ENCODE assay signal across 8 cellular contexts in the genomic region with DNA sequence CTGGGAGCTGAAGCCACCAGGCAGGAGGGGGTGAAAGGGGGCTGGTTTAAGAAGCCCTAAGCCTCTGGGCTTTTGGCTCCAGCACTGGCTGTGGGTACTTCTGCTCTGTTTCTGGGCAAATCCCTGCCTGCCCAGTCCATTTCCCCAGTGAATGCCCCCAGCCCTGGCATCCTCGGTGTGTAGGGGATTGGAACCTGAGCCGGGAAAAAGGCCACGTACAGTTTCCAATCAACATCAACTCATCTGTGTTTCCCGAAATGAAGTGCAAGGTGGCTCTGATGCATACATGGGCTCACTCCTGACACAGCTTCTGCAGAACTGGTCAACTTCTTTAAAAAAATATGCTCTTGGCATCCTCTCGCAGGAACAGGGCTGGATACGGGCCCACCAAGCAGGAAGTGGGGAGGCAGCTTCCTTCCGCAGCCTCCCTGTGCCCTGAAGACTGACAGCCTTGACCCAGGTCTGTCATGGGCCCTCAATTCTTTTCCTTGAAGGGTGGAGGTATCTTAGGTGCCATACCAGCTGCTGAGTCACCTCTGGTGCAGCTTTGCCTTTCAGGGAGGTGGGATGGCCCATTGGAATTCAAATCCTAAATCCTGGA.
DNase-seq lines count a peak whose midpoint lies in the region; ATAC-seq, FAIRE-seq and TF ChIP-seq lines count a peak whose summit lies in the region.

No MANE protein-coding gene starts in this region.

- TF ChIP-seq EP300 in HepG2 (IDR thresholded peaks at IDR 0.05; ENCODE audit: low read depth in 2 of 2, low read length in 2 of 2) (no peak), HepG2 (CRISPR knock-in tag; IDR thresholded peaks at IDR 0.05; ENCODE audit: borderline replicate concordance) (no peak)

- H3K27ac Mint-ChIP-seq in activated B cell treated with CpG ODN at 0.5 μM for 24 hours, result peak overlapping the region; percentile 14
- H3K27ac Mint-ChIP-seq in Caco-2 (ENCODE audit: unreplicated experiment), result no peak overlapping the region

- H3K36me3 ChIP-seq in HEK293 (ENCODE audit: control insufficient read depth in 2 of 2, insufficient read depth in 1 of 2, low read length in 2 of 2) (peaks cover 0 to 27% of the 10 kb centered on the region in 2 experiments; a peak in 1 of 3 replicates), HepG2 (replicated peaks in 1 of 2; ENCODE audit: control insufficient read depth in 1 of 2, insufficient read depth in 2 of 2, low read length in 2 of 2) (peaks cover 4 to 9% of the 10 kb centered on the region in 2 experiments; a peak in 3 of 5 replicates), Caco-2 (ENCODE audit: control insufficient read depth, insufficient read depth, low read length) (peaks cover 3% of the 10 kb centered on the region), small intestine (ENCODE audit: control insufficient read depth in 2 of 2, insufficient read depth in 2 of 2, low read length in 2 of 2) (peaks cover 0 to 6% of the 10 kb centered on the region in 2 donors), MG63 (no peaks in the 10 kb centered on the region)

- no peak for TF ChIP-seq CTCF in GM12865 (IDR thresholded peaks at IDR 0.05; ENCODE audit: insufficient read depth, low read depth, low read length, missing control alignments)
- TF ChIP-seq CTCF in HEK293 (tag by site-specific recombination; IDR thresholded peaks at IDR 0.05), result no peak
- TF ChIP-seq CTCF in activated B cell treated with CpG ODN at 0.5 μM for 24 hours (IDR thresholded peaks at IDR 0.05), result no peak
- TF ChIP-seq CTCF in HepG2 (CRISPR knock-in tag; IDR thresholded peaks at IDR 0.05), result no peak
- no peak for TF ChIP-seq CTCF in Caco-2 (IDR thresholded peaks at IDR 0.05; ENCODE audit: insufficient read depth in 1 of 2, low read depth in 1 of 2, low read length in 1 of 2, severe bottlenecking in 1 of 2, unreplicated experiment in 1 of 2)

- H3K27ac ChIP-seq in HEK293 (ENCODE audit: extremely low read depth, low read depth, low read length), result peak overlapping the region; percentile 52
- H3K27ac ChIP-seq in HepG2 (ENCODE audit: extremely low read length, insufficient read depth, low read length), result no peak overlapping the region
- peak overlapping the region in 1 of 2 donors; percentile 32 for H3K27ac ChIP-seq in small intestine (ENCODE audit: low read depth in 1 of 2, low read length in 1 of 2)

- intact Hi-C loops in activated B cell treated with CpG ODN at 0.5 μM for 24 hours (cut with micrococcal nuclease), result no loop called here
- intact Hi-C loops in HepG2 (cut with micrococcal nuclease; ENCODE audit: unreplicated experiment), result no loop called here
- intact Hi-C loops in Caco-2 (cut with micrococcal nuclease; ENCODE audit: unreplicated experiment), result no loop called here

- CTCF ChIA-PET in HEK293 (lab: Yijun Ruan, JAX), result interaction anchor here (1.4 kb wide), 1 partner anchor 87 kb away, joined by 4 read pairs; no protein-coding TSS in a partner anchor
- CTCF ChIA-PET in activated B cell treated with CpG ODN at 0.5 μM for 24 hours (lab: Charles Lee), result interaction anchor here (1.2 to 1.6 kb wide), 2 partner anchors 10 to 87 kb away, joined by 3 to 5 read pairs; no protein-coding TSS in a partner anchor
- CTCF ChIA-PET in HepG2 (lab: Yijun Ruan, JAX; ENCODE audit: low intra/inter-chr PET ratio, low total read pairs), result no interaction called here
- CTCF ChIA-PET in Caco-2 (lab: Charles Lee), result interaction anchor here (1.0 to 1.3 kb wide), 2 partner anchors 86 to 94 kb away, joined by 3 read pairs; no protein-coding TSS in a partner anchor

- H3K9ac ChIP-seq in HepG2 (ENCODE audit: insufficient read depth, low read depth, low read length), result no peak overlapping the region

- H3K36me3 Mint-ChIP-seq in activated B cell treated with CpG ODN at 0.5 μM for 24 hours (ENCODE audit: low read depth) (peaks cover 17% of the 10 kb centered on the region), Caco-2 (ENCODE audit: insufficient read depth, unreplicated experiment) (peaks cover 43% of the 10 kb centered on the region)

- no peak overlapping the region for H3K4me3 ChIP-seq in GM12865 (ENCODE audit: low read depth, low read length)
- H3K4me3 ChIP-seq in HEK293 (ENCODE audit: low read depth, low read length), result no peak overlapping the region
- no peak overlapping the region for H3K4me3 ChIP-seq in HepG2 (replicated peaks in 1 of 3; ENCODE audit: insufficient read depth in 1 of 3, low read depth in 2 of 3, low read length in 3 of 3)
- no peak overlapping the region for H3K4me3 ChIP-seq in Caco-2 (ENCODE audit: low read depth, low read length)
- H3K4me3 ChIP-seq in small intestine (ENCODE audit: low read depth in 1 of 2, low read length in 2 of 2), result no peak overlapping the region
- no peak overlapping the region for H3K4me3 ChIP-seq in MG63

- ATAC-seq in activated B cell treated with CpG ODN at 0.5 μM for 24 hours (ENCODE audit: low read depth), result no peak
- no peak for ATAC-seq in HepG2

- H3K4me2 ChIP-seq in HepG2 (ENCODE audit: low read depth, low read length), result no peak overlapping the region

- no peak for TF ChIP-seq POLR2A in HepG2 (IDR thresholded peaks at IDR 0.05; ENCODE audit: insufficient read depth in 1 of 2, low read depth in 2 of 2, low read length in 2 of 2)

- H3K27me3 ChIP-seq in HepG2 (ENCODE audit: control insufficient read depth in 1 of 2, insufficient read depth in 2 of 2, low read length in 2 of 2) (no peaks in the 10 kb centered on the region), Caco-2 (replicated peaks; ENCODE audit: control insufficient read depth, insufficient read depth, low read length) (no peaks in the 10 kb centered on the region), small intestine (ENCODE audit: control insufficient read depth in 2 of 2, insufficient read depth in 2 of 2, low read length in 2 of 2) (no peaks in the 10 kb centered on the region), MG63 (no peaks in the 10 kb centered on the region)

- BruUV-seq in HepG2 (replicated peaks; lab: Mats Ljungman, UMichigan) (no TSS peak), Caco-2 (replicated peaks; lab: Mats Ljungman, UMichigan) (no TSS peak)

- H2AFZ ChIP-seq in HepG2 (ENCODE audit: low read length), result no peak overlapping the region

- H3K4me1 ChIP-seq in HEK293 (ENCODE audit: control insufficient read depth, insufficient read depth, low read length), result no peaks in the 10 kb centered on the region; the same call in 1 of the 2 replicates
- peaks cover 32% of the 10 kb centered on the region for H3K4me1 ChIP-seq in HepG2 (ENCODE audit: insufficient read depth, low read length)
- H3K4me1 ChIP-seq in Caco-2, result no peaks in the 10 kb centered on the region
- no peaks in the 10 kb centered on the region for H3K4me1 ChIP-seq in small intestine (ENCODE audit: control insufficient read depth in 2 of 2, insufficient read depth in 1 of 2, low read depth in 1 of 2, low read length in 1 of 2)

- FAIRE-seq in HepG2 (lab: Jason Lieb, UNC), result no peak
- no peak for FAIRE-seq in small intestine (lab: Jason Lieb, UNC)

- DNase-seq in GM12865 (ENCODE audit: low read depth) (peak; percentile 20), activated B cell treated with CpG ODN at 0.5 μM for 24 hours (no peak), HepG2 (ENCODE audit: low spot score) (no peak), Caco-2 (no peak), SHP77 treated with DMSO at 0.1 percent for 48 hours (lab: John Stamatoyannopoulos, UW) (no peak), small intestine (no peak), MG63 (no peak)

- H3K9me3 Mint-ChIP-seq in activated B cell treated with CpG ODN at 0.5 μM for 24 hours (no peaks in the 10 kb centered on the region), Caco-2 (ENCODE audit: unreplicated experiment) (no peaks in the 10 kb centered on the region)

- no peaks in the 10 kb centered on the region for H4K20me1 ChIP-seq in HepG2 (ENCODE audit: insufficient read depth, low read length)

- WGBS in HepG2 (ENCODE audit: low lambda C conversion rate), result 98% methylated on average over 7 of the region's 7 CpGs
- WGBS in small intestine, 3 donors, result 50 to 92% (median 74%) methylated on average over 7 of the region's 7 CpGs

- H3K4me1 Mint-ChIP-seq in activated B cell treated with CpG ODN at 0.5 μM for 24 hours, result peaks cover 22% of the 10 kb centered on the region
- H3K4me1 Mint-ChIP-seq in Caco-2 (ENCODE audit: low read depth, unreplicated experiment), result no peaks in the 10 kb centered on the region

- no peaks in the 10 kb centered on the region for H3K27me3 Mint-ChIP-seq in activated B cell treated with CpG ODN at 0.5 μM for 24 hours
- H3K27me3 Mint-ChIP-seq in Caco-2 (ENCODE audit: insufficient read depth, unreplicated experiment), result no peaks in the 10 kb centered on the region

- no peaks in the 10 kb centered on the region for H3K9me3 ChIP-seq in HEK293 (ENCODE audit: control insufficient read depth, insufficient read depth, low read depth, low read length)
- H3K9me3 ChIP-seq in HepG2 (ENCODE audit: low read length), result no peaks in the 10 kb centered on the region
- H3K9me3 ChIP-seq in Caco-2, result no peaks in the 10 kb centered on the region
- no peaks in the 10 kb centered on the region for H3K9me3 ChIP-seq in small intestine (ENCODE audit: control insufficient read depth, low read depth)
- no peaks in the 10 kb centered on the region for H3K9me3 ChIP-seq in MG63

- in situ Hi-C loops in HepG2 (cut with HindIII; ENCODE audit: extremely low pct_ligation_motif_present, low pct_unique_long_range_greater_than_20kb), result loop anchor here (5.0 kb wide), 1 partner anchor 71 kb away; no protein-coding TSS in a partner anchor

- H3K4me3 Mint-ChIP-seq in activated B cell treated with CpG ODN at 0.5 μM for 24 hours, result no peak overlapping the region
- H3K4me3 Mint-ChIP-seq in Caco-2 (ENCODE audit: unreplicated experiment), result no peak overlapping the region

- no peaks in the 10 kb centered on the region for H3K79me2 ChIP-seq in HepG2 (ENCODE audit: insufficient read depth, low read length)

- POLR2A ChIA-PET in HEK293 (lab: Yijun Ruan, JAX), result no interaction called here
- POLR2A ChIA-PET in activated B cell treated with CpG ODN at 0.5 μM for 24 hours (lab: Charles Lee), result interaction anchor here (0.8 to 1.2 kb wide), 4 partner anchors 104 to 173 kb away, joined by 3 to 4 read pairs (median 4); a partner anchor contains a TSS
- POLR2A ChIA-PET in HepG2 (lab: Yijun Ruan, JAX), result interaction anchor here (0.6 kb wide), 1 partner anchor 370 kb away, joined by 3 read pairs; no protein-coding TSS in a partner anchor
- POLR2A ChIA-PET in Caco-2 (lab: Charles Lee), result no interaction called here

- no peak for TF ChIP-seq RAD21 in HepG2 (CRISPR knock-in tag; IDR thresholded peaks at IDR 0.05)

TF ChIP-seq in HEK293, 187 proteins besides CTCF, POLR2A, EP300 and RAD21 (continues in another document):
- no peak for TF ChIP-seq ZNF274 (IDR thresholded peaks at IDR 0.05; ENCODE audit: low read length)
- TF ChIP-seq ZNF274 (tag by site-specific recombination; IDR thresholded peaks at IDR 0.05; ENCODE audit: borderline replicate concordance), result no peak

TF ChIP-seq in HepG2, 621 proteins besides CTCF, POLR2A, EP300 and RAD21:
- TF ChIP-seq RXRB (CRISPR knock-in tag; IDR thresholded peaks at IDR 0.05; ENCODE audit: borderline replicate concordance), result no peak
- TF ChIP-seq RBM22 (optimal IDR thresholded peaks at IDR 0.05; ENCODE audit: low read length), result peak; percentile 85
TF ChIP-seq in HepG2: peak in this region for 1.

Comparison
In these comparisons a context has a peak if more than half of its experiments do, and no peak if none do; other contexts are left out.
1. POLR2A ChIA-PET loops: an anchor here in activated B cell treated with CpG ODN at 0.5 μM for 24 hours (0.8 to 1.2 kb wide) and HepG2 (0.6 kb wide); none called in HEK293 and Caco-2.